1 cellular context compared by ENCODE assay signal in the genomic region with DNA sequence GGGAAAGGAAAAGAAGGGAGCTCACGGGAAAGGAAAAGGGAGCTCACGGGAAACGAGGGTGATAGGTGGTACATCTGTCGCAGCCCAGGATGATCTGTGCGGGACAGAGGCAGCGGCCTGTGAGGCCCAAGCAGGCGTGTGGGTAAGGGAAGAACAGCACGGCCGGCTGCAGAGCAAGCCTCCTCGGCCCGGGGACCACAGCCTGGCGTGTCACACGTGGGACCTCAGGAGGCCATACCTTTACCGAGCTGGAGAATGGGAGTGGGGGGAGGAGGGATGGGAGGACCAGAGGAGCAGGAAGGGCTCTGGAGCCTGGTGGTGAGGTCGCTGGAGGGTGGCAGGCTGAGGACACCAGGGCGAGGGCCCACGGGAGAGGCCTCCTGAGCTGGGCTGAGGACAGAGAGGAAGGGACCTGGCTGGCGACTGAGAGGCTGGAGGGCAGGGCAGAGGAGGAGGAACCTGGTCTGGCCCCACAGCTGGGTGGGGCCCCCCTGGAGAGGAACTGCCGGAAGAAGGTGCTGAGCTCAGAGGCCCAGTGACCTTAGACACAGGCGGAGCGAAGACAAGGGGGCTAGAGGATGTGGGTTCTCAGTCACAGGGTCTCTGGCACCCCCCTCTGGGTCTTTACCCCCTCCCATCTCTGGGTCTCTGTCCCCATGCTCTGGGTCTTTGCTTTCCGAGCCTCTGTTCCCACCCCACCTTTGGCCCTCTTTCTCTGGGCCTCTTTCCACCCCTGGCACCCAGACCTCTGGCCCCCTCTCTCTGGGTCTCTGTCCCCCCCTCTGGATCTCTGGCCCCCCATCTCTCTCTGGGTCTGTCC.
A peak's percentile ranks its signal among the peaks of the same experiment; 100 is the strongest.
TF ChIP-seq lines count a peak whose summit lies in the region.

No MANE protein-coding gene starts in this region.

TF ChIP-seq in HepG2, 621 proteins besides CTCF, POLR2A, EP300 and RAD21 (continued from another document and continues in another):
- TF ChIP-seq, protein P1, sequence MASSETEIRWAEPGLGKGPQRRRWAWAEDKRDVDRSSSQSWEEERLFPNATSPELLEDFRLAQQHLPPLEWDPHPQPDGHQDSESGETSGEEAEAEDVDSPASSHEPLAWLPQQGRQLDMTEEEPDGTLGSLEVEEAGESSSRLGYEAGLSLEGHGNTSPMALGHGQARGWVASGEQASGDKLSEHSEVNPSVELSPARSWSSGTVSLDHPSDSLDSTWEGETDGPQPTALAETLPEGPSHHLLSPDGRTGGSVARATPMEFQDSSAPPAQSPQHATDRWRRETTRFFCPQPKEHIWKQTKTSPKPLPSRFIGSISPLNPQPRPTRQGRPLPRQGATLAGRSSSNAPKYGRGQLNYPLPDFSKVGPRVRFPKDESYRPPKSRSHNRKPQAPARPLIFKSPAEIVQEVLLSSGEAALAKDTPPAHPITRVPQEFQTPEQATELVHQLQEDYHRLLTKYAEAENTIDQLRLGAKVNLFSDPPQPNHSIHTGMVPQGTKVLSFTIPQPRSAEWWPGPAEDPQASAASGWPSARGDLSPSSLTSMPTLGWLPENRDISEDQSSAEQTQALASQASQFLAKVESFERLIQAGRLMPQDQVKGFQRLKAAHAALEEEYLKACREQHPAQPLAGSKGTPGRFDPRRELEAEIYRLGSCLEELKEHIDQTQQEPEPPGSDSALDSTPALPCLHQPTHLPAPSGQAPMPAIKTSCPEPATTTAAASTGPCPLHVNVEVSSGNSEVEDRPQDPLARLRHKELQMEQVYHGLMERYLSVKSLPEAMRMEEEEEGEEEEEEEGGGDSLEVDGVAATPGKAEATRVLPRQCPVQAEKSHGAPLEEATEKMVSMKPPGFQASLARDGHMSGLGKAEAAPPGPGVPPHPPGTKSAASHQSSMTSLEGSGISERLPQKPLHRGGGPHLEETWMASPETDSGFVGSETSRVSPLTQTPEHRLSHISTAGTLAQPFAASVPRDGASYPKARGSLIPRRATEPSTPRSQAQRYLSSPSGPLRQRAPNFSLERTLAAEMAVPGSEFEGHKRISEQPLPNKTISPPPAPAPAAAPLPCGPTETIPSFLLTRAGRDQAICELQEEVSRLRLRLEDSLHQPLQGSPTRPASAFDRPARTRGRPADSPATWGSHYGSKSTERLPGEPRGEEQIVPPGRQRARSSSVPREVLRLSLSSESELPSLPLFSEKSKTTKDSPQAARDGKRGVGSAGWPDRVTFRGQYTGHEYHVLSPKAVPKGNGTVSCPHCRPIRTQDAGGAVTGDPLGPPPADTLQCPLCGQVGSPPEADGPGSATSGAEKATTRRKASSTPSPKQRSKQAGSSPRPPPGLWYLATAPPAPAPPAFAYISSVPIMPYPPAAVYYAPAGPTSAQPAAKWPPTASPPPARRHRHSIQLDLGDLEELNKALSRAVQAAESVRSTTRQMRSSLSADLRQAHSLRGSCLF (CRISPR knock-in tag; IDR thresholded peaks at IDR 0.05; ENCODE audit: borderline replicate concordance), result no peak; the same call in 1 of the 2 replicates
- TF ChIP-seq DNMT1 (CRISPR knock-in tag; IDR thresholded peaks at IDR 0.05) (peak; percentile 77; the same call in 1 of the 2 replicates), RERE (CRISPR knock-in tag; IDR thresholded peaks at IDR 0.05; ENCODE audit: low read depth) (no peak; the same call in 1 of the 2 replicates), TRIM22 (IDR thresholded peaks at IDR 0.05) (no peak), THAP8 (CRISPR knock-in tag; IDR thresholded peaks at IDR 0.05; ENCODE audit: borderline replicate concordance) (peak; percentile 92; the same call in 1 of the 2 replicates), MYPOP (CRISPR knock-in tag; IDR thresholded peaks at IDR 0.05) (no peak), ZNF441 (CRISPR knock-in tag; IDR thresholded peaks at IDR 0.05; ENCODE audit: borderline replicate concordance) (no peak), KAT7 (CRISPR knock-in tag; IDR thresholded peaks at IDR 0.05; ENCODE audit: borderline replicate concordance) (peak; percentile 96), KDM3A (CRISPR knock-in tag; IDR thresholded peaks at IDR 0.05; ENCODE audit: low read depth) (peak; percentile 59), ZNF331 (CRISPR knock-in tag; IDR thresholded peaks at IDR 0.05) (peak; percentile 73), ZNF678 (CRISPR knock-in tag; IDR thresholded peaks at IDR 0.05) (no peak), MLLT10 (CRISPR knock-in tag; IDR thresholded peaks at IDR 0.05) (no peak), IRF2 (CRISPR knock-in tag; IDR thresholded peaks at IDR 0.05) (no peak; the same call in 1 of the 2 replicates), TRAFD1 (CRISPR knock-in tag; IDR thresholded peaks at IDR 0.05; ENCODE audit: borderline replicate concordance) (peak; percentile 70; the same call in 1 of the 2 replicates), XBP1 (CRISPR knock-in tag; IDR thresholded peaks at IDR 0.05) (no peak), ZNF772 (CRISPR knock-in tag; IDR thresholded peaks at IDR 0.05) (peak; percentile 96), RBM39 (IDR thresholded peaks at IDR 0.05; ENCODE audit: low read depth, low read length, poor library complexity, severe bottlenecking) (peak; percentile 88), GTF3A (CRISPR knock-in tag; conservative IDR thresholded peaks at IDR 0.05) (no peak), AKAP8 (CRISPR knock-in tag; IDR thresholded peaks at IDR 0.05) (peak; percentile 98), ZNF83 (CRISPR knock-in tag; IDR thresholded peaks at IDR 0.05; ENCODE audit: borderline replicate concordance) (0 out of 2 replicates have a peak, but pooled peaks have one; percentile 12), GATAD2A (CRISPR knock-in tag; IDR thresholded peaks at IDR 0.05) (peak; percentile 69), ZNF737 (CRISPR knock-in tag; IDR thresholded peaks at IDR 0.05; ENCODE audit: borderline replicate concordance) (no peak), MXD1 (CRISPR knock-in tag; IDR thresholded peaks at IDR 0.05) (peak; percentile 50; the same call in 1 of the 2 replicates), DMAP1 (CRISPR knock-in tag; IDR thresholded peaks at IDR 0.05) (peak; percentile 61; the same call in 1 of the 2 replicates), SMAD3 (CRISPR knock-in tag; IDR thresholded peaks at IDR 0.05) (peak; percentile 80; the same call in 1 of the 2 replicates)
- TF ChIP-seq, protein P2, sequence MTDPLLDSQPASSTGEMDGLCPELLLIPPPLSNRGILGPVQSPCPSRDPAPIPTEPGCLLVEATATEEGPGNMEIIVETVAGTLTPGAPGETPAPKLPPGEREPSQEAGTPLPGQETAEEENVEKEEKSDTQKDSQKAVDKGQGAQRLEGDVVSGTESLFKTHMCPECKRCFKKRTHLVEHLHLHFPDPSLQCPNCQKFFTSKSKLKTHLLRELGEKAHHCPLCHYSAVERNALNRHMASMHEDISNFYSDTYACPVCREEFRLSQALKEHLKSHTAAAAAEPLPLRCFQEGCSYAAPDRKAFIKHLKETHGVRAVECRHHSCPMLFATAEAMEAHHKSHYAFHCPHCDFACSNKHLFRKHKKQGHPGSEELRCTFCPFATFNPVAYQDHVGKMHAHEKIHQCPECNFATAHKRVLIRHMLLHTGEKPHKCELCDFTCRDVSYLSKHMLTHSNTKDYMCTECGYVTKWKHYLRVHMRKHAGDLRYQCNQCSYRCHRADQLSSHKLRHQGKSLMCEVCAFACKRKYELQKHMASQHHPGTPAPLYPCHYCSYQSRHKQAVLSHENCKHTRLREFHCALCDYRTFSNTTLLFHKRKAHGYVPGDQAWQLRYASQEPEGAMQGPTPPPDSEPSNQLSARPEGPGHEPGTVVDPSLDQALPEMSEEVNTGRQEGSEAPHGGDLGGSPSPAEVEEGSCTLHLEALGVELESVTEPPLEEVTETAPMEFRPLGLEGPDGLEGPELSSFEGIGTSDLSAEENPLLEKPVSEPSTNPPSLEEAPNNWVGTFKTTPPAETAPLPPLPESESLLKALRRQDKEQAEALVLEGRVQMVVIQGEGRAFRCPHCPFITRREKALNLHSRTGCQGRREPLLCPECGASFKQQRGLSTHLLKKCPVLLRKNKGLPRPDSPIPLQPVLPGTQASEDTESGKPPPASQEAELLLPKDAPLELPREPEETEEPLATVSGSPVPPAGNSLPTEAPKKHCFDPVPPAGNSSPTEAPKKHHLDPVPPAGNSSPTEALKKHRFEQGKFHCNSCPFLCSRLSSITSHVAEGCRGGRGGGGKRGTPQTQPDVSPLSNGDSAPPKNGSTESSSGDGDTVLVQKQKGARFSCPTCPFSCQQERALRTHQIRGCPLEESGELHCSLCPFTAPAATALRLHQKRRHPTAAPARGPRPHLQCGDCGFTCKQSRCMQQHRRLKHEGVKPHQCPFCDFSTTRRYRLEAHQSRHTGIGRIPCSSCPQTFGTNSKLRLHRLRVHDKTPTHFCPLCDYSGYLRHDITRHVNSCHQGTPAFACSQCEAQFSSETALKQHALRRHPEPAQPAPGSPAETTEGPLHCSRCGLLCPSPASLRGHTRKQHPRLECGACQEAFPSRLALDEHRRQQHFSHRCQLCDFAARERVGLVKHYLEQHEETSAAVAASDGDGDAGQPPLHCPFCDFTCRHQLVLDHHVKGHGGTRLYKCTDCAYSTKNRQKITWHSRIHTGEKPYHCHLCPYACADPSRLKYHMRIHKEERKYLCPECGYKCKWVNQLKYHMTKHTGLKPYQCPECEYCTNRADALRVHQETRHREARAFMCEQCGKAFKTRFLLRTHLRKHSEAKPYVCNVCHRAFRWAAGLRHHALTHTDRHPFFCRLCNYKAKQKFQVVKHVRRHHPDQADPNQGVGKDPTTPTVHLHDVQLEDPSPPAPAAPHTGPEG (CRISPR knock-in tag; IDR thresholded peaks at IDR 0.05), result no peak; the same call in 1 of the 2 replicates
